ENCODE assay signal across 17 cellular contexts in the genomic region with DNA sequence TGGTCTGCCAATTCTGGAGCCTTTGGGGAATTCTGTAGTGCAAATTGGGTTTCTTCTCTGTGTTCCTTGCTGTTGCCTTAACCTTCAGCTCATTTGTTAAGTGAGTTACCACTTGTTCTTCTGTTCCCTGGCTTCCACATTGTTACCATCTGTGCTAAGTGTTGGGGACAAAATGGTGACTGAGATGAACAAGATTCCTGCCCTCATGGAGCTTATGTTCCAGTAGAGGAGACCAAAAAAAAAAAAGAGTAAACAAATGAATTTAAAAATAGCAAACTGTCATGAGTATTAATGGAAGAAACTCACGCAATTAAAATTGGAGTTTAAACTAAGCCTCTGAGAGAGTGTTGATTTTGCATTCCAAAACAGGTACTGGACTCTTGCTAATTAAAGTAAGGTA. TPM values are rescaled to one million over a fixed set of nuclear protein-coding genes. Genes with fewer than 3 reads are reported as not detected.
DNase-seq lines count a peak whose midpoint lies in the region; ATAC-seq, FAIRE-seq and TF ChIP-seq lines count a peak whose summit lies in the region.
"Had no signal": no experiment of that assay in that cellular context is flagged by ENCODE, and none has a peak within 500 bp of the region (broad histone marks: within the 10 kb centered on the region; RNA-seq: fewer than 3 reads in every experiment).

No MANE protein-coding gene starts in this region.

- no peaks in the 10 kb centered on the region for H3K9me1 ChIP-seq in K562 (ENCODE audit: control insufficient read depth, insufficient read depth, low read length)

- no peak for DNase-seq in heart left ventricle
- DNase-seq in heart right ventricle, result no peak
- no peak for DNase-seq in K562 (ENCODE audit: extremely low read depth in 1 of 4, low spot score in 3 of 4)
- DNase-seq in gastrocnemius medialis, result no peak
- no peak for DNase-seq in OCI-M1 (lab: John Stamatoyannopoulos, UW)
- DNase-seq: Calu3; CD8-positive, alpha-beta T cell; DMS79 treated with DMSO at 0.1 percent for 48 hours; GF-D8; GOT3; H7 had no signal

- TF ChIP-seq CTCF in heart left ventricle (IDR thresholded peaks at IDR 0.05), result no peak
- TF ChIP-seq CTCF in heart right ventricle (IDR thresholded peaks at IDR 0.05), result no peak
- TF ChIP-seq CTCF in K562 (IDR thresholded peaks at IDR 0.05 in 2 of 3, conservative IDR thresholded peaks at IDR 0.05 in 1 of 3; ENCODE audit: insufficient read depth in 2 of 3, low read depth in 1 of 3, low read length in 3 of 3), result no peak
- TF ChIP-seq CTCF in gastrocnemius medialis (IDR thresholded peaks at IDR 0.05 in 4 of 5, conservative IDR thresholded peaks at IDR 0.05 in 1 of 5), result no peak

- H2AFZ ChIP-seq in K562 (ENCODE audit: low read depth, low read length), result no peak overlapping the region

- in situ Hi-C loops in K562 (cut with MboI) (no loop called here), gastrocnemius medialis (cut with MboI; ENCODE audit: low sequenced_read_pairs in 4 of 4) (no loop called here)

- H3K36me3 ChIP-seq in heart left ventricle (no peaks in the 10 kb centered on the region), heart right ventricle (no peaks in the 10 kb centered on the region), K562 (ENCODE audit: control insufficient read depth, insufficient read depth, low read length) (no peaks in the 10 kb centered on the region), gastrocnemius medialis (no peaks in the 10 kb centered on the region)
- H3K36me3 ChIP-seq: BLaER1 had no signal

- H3K4me1 ChIP-seq in heart left ventricle, result peaks cover 0 to 43% (median 14%) of the 10 kb centered on the region in 12 donors
- H3K4me1 ChIP-seq in heart right ventricle, result peaks cover 4 to 46% (median 23%) of the 10 kb centered on the region in 9 donors
- peaks cover 9 to 20% of the 10 kb centered on the region in 2 experiments for H3K4me1 ChIP-seq in K562 (replicated peaks in 1 of 2; ENCODE audit: control insufficient read depth in 2 of 2, insufficient read depth in 2 of 2, low read length in 2 of 2)
- H3K4me1 ChIP-seq in gastrocnemius medialis, result peaks cover 61 to 62% of the 10 kb centered on the region in 2 donors
- H3K4me1 ChIP-seq: A549 had no signal

- H3K4me3 ChIP-seq in heart left ventricle (no peak overlapping the region), heart right ventricle (no peak overlapping the region), K562 (no peak overlapping the region), gastrocnemius medialis (no peak overlapping the region)
- H3K4me3 ChIP-seq: A549, BLaER1 had no signal

- H3K4me2 ChIP-seq in K562 (ENCODE audit: insufficient read depth, low read length), result no peak overlapping the region
- H3K4me2 ChIP-seq: A549, BLaER1 had no signal

- BruUV-seq in K562 (replicated peaks; lab: Mats Ljungman, UMichigan), result no TSS peak

- intact Hi-C loops in heart left ventricle (cut with DNase I), result no loop called here
- intact Hi-C loops in heart right ventricle (cut with DNase I), result no loop called here
- intact Hi-C loops in K562 (cut with micrococcal nuclease), result no loop called here
- intact Hi-C loops in gastrocnemius medialis (cut with DNase I; ENCODE audit: low total_unique reads), result no loop called here

- H3K9me3 ChIP-seq in heart left ventricle (no peaks in the 10 kb centered on the region), heart right ventricle (no peaks in the 10 kb centered on the region), K562 (replicated peaks; ENCODE audit: control insufficient read depth, insufficient read depth, low read depth, low read length) (no peaks in the 10 kb centered on the region), gastrocnemius medialis (no peaks in the 10 kb centered on the region)
- H3K9me3 ChIP-seq: A549, BLaER1 had no signal

- CTCF ChIA-PET in K562 (lab: Yijun Ruan, JAX; ENCODE audit: low intra/inter-chr PET ratio), result no interaction called here

- no peak overlapping the region for H3K9ac ChIP-seq in K562 (ENCODE audit: insufficient read depth in 1 of 2, low read depth in 2 of 2, low read length in 2 of 2)
- H3K9ac ChIP-seq: BLaER1 had no signal

- ATAC-seq in heart left ventricle (no peak), heart right ventricle (no peak), K562 (no peak), gastrocnemius medialis (no peak), HG02852 (IDR thresholded peaks at IDR 0.05; ENCODE audit: unreplicated experiment) (no peak), HG02798 (IDR thresholded peaks at IDR 0.05; ENCODE audit: poor library complexity, unreplicated experiment) (no peak)
- ATAC-seq: A549; CD8-positive, alpha-beta T cell had no signal

- no peaks in the 10 kb centered on the region for H3K79me2 ChIP-seq in K562 (ENCODE audit: control insufficient read depth, insufficient read depth, low read length)

- no peak for FAIRE-seq in K562 (lab: Jason Lieb, UNC)
- FAIRE-seq: A549 had no signal

- H4K20me1 ChIP-seq in K562 (replicated peaks; ENCODE audit: control insufficient read depth, insufficient read depth, low read length), result no peaks in the 10 kb centered on the region
- H4K20me1 ChIP-seq: BLaER1 had no signal

- H3K27me3 ChIP-seq in heart left ventricle (no peaks in the 10 kb centered on the region), heart right ventricle (no peaks in the 10 kb centered on the region), K562 (ENCODE audit: control insufficient read depth in 2 of 2, insufficient read depth in 2 of 2, low read length in 2 of 2) (no peaks in the 10 kb centered on the region), gastrocnemius medialis (no peaks in the 10 kb centered on the region)
- H3K27me3 ChIP-seq: BLaER1 had no signal

- peak overlapping the region in 7 of 12 donors; percentile 30 to 75 (median 40) for H3K27ac ChIP-seq in heart left ventricle
- peak overlapping the region in 4 of 10 donors; percentile 41 to 64 (median 57) for H3K27ac ChIP-seq in heart right ventricle
- no peak overlapping the region for H3K27ac ChIP-seq in K562 (ENCODE audit: extremely low read depth, low read depth, low read length)
- H3K27ac ChIP-seq in gastrocnemius medialis, result peak overlapping the region; percentile 80 to 89 (median 84)
- H3K27ac ChIP-seq: 22Rv1, A549, BLaER1, HL-60 had no signal

- no peak for TF ChIP-seq EP300 in K562 (IDR thresholded peaks at IDR 0.05; ENCODE audit: low read length)

- POLR2A ChIA-PET in K562 (lab: Yijun Ruan, JAX), result no interaction called here

- no peak for TF ChIP-seq RAD21 in K562 (CRISPR knock-in tag; conservative IDR thresholded peaks at IDR 0.05 in 1 of 2, IDR thresholded peaks at IDR 0.05 in 1 of 2)

- 52 to 75% (median 59%) methylated on average over 1 of the region's 1 CpG for WGBS in heart left ventricle, 4 donors
- 65 to 82% methylated on average over 1 of the region's 1 CpG for WGBS in heart right ventricle, 2 donors
- WGBS in K562 (ENCODE audit: insufficient coverage, low coverage, missing lambda C conversion rate), result 77% methylated on average over 1 of the region's 1 CpG

- TF ChIP-seq POLR2A in heart left ventricle (IDR thresholded peaks at IDR 0.05) (no peak), K562 (conservative IDR thresholded peaks at IDR 0.05) (no peak), gastrocnemius medialis (IDR thresholded peaks at IDR 0.05) (no peak)

TF ChIP-seq in K562, 482 proteins besides CTCF, POLR2A, EP300 and RAD21 (continues in another document):
- no peak for TF ChIP-seq ARID2 (IDR thresholded peaks at IDR 0.05)
- no peak for TF ChIP-seq MECOM (CRISPR knock-in tag; IDR thresholded peaks at IDR 0.05)
- TF ChIP-seq ZNF316 (IDR thresholded peaks at IDR 0.05), result peak; percentile 55
- TF ChIP-seq TRIM24 (IDR thresholded peaks at IDR 0.05), result peak; percentile 11 to 54; a peak in 1 of 4 replicates
- no peak for TF ChIP-seq PML (IDR thresholded peaks at IDR 0.05; ENCODE audit: low read length)
- TF ChIP-seq COPS2 (conservative IDR thresholded peaks at IDR 0.05), result no peak
- TF ChIP-seq ZNF444 (CRISPR knock-in tag; IDR thresholded peaks at IDR 0.05), result no peak
- no peak for TF ChIP-seq CBX1 (IDR thresholded peaks at IDR 0.05; ENCODE audit: low read depth)
- no peak for TF ChIP-seq ZNF12 (CRISPR knock-in tag; IDR thresholded peaks at IDR 0.05)

RNA-seq across cellular contexts. Expression of gene ATP2C1, which starts 49.4 kb away (rescaled TPM):
- total RNA-seq in heart left ventricle (10 to 100 TPM; 54.9 to 74.4 (median 61.7) TPM), heart right ventricle (10 to 100 TPM; 48.6 to 78.8 (median 59.9) TPM), K562 (2014; rRNA removed) (16.2 and 25.3 TPM in 2 replicates), K562 (2014; rRNA removed; fragmentation: Illumina TruSeq; extraction: Trizol) (34.1 and 35.4 TPM in 2 replicates), K562 (2015; rRNA removed; fragmentation: Illumina TruSeq; extraction: Trizol) (25.8 and 27.7 TPM in 2 replicates), K562 (2021) (32.1 and 33.0 TPM in 2 replicates), gastrocnemius medialis (10 to 100 TPM; 25.1 to 41.7 (median 26.4) TPM)
- polyA plus RNA-seq in heart left ventricle (10 to 100 TPM; 26.1 to 38.0 TPM), heart right ventricle (10 to 100 TPM; 27.5 to 37.5 TPM), K562 (2011; rRNA removed) (36.8 and 53.5 TPM in 2 replicates), K562 (2014; fragmentation: Illumina TruSeq; extraction: Trizol) (25.6 and 29.3 TPM in 2 replicates), K562 (2014; fragmentation: Nextera tagmentation; extraction: Ambion mirVana) (10 to 100 TPM in 1 of 2 experiments, 1 to 10 TPM in 1; 10.0 to 15.6 TPM), K562 (2014; rRNA removed) (27.9 and 33.0 TPM in 2 replicates)
- total RNA-seq in K562 (2011; cell fraction: chromatin; rRNA removed; ENCODE audit: low replicate concordance), result 43.5 and 135 TPM in 2 replicates
- total RNA-seq in K562 (2011; cell fraction: nucleolus; rRNA removed), result 32.4 and 42.2 TPM in 2 replicates
- 70.8 and 83.0 TPM in 2 replicates for total RNA-seq in K562 (2011; cell fraction: nucleoplasm; rRNA removed)
- polyA plus RNA-seq in K562 (2011; cell fraction: cytosol; rRNA removed), result 11.0 and 28.8 TPM in 2 replicates
- polyA plus RNA-seq in K562 (2011; cell fraction: nucleus; rRNA removed), result 34.8 and 58.4 TPM in 2 replicates
- 19.6 and 21.8 TPM in 2 replicates for polyA plus RNA-seq in K562 (2012)
- 94.2 and 115 TPM in 2 replicates for polyA minus RNA-seq in K562 (2011; rRNA and poly(A)+ RNA removed)
- 16.0 and 29.7 TPM in 2 replicates for polyA minus RNA-seq in K562 (2011; cell fraction: cytosol; rRNA and poly(A)+ RNA removed)
- polyA minus RNA-seq in K562 (2011; cell fraction: nucleus; rRNA and poly(A)+ RNA removed), result 44.4 and 67.4 TPM in 2 replicates
